ENCODE assay signal across 8 cellular contexts in genomic region chr13:110455941-110456340, GRCh38.
DNase-seq lines count a peak whose midpoint lies in the region; ATAC-seq and TF ChIP-seq lines count a peak whose summit lies in the region.

No MANE protein-coding gene starts in this region.

- no peak overlapping the region for H3K27ac ChIP-seq in CD8-positive, alpha-beta T cell (ENCODE audit: low read depth, low read length)
- H3K27ac ChIP-seq in lung (ENCODE audit: low read depth in 1 of 2, low read length in 1 of 2): no peak overlapping the region

- CTCF ChIA-PET in CD8-positive, alpha-beta T cell (lab: Charles Lee): interaction anchor here (0.5 to 1.8 kb wide), 16 partner anchors 9 to 612 kb away, joined by 3 to 8 read pairs (median 3); no protein-coding TSS in a partner anchor

- peaks cover 27% of the 10 kb centered on the region for H3K27me3 Mint-ChIP-seq in CD8-positive, alpha-beta T cell (ENCODE audit: low read depth)
- peaks cover 22% of the 10 kb centered on the region for H3K27me3 Mint-ChIP-seq in activated CD4-positive, alpha-beta T cell treated with anti-CD3 and anti-CD28 coated beads, Interleukin-2, amount 10 ng/mL, durations not matched to agents 24 days and 14 days

- H3K4me3 ChIP-seq in CD8-positive, alpha-beta T cell (ENCODE audit: low read depth, low read length): no peak overlapping the region
- H3K4me3 ChIP-seq in lung: no peak overlapping the region

- peak; percentile 18 to 72 (median 50) for DNase-seq in CD8-positive, alpha-beta T cell
- DNase-seq in NCI-H460 (ENCODE audit: extremely low read depth, low read depth): peak; percentile 88
- DNase-seq in activated CD4-positive, alpha-beta T cell treated with anti-CD3 and anti-CD28 coated beads, Interleukin-2, amount 10 ng/mL, durations not matched to agents 24 days and 14 days: peak; percentile 89
- DNase-seq in dermis blood vessel endothelial cell: peak; percentile 79
- peak; percentile 79 for DNase-seq in lung (ENCODE audit: low spot score)
- peak; percentile 20 for DNase-seq in stimulated activated CD8-positive, alpha-beta memory T cell treated with anti-CD3 and anti-CD28 coated beads, Interleukin-15, amount 100 ng/mL, for 1 hour (ENCODE audit: low read depth)

- intact Hi-C loops in CD8-positive, alpha-beta T cell (cut with DNase I, micrococcal nuclease): loop anchor here in 1 of 2 experiments (2.0 kb wide), 1 partner anchor 363 kb away; no protein-coding TSS in a partner anchor
- intact Hi-C loops in activated CD4-positive, alpha-beta T cell treated with anti-CD3 and anti-CD28 coated beads, Interleukin-2, amount 10 ng/mL, durations not matched to agents 24 days and 14 days (cut with micrococcal nuclease): loop anchor here (1.0 to 5.0 kb wide), 4 partner anchors 106 to 363 kb away; partner anchors contain the start of genes NAXD and RAB20

- WGBS in lung, 2 donors: 6 to 19% methylated on average over 10 of the region's 10 CpGs

- no peak overlapping the region for H3K27ac Mint-ChIP-seq in CD8-positive, alpha-beta T cell
- H3K27ac Mint-ChIP-seq in activated CD4-positive, alpha-beta T cell treated with anti-CD3 and anti-CD28 coated beads, Interleukin-2, amount 10 ng/mL, durations not matched to agents 24 days and 14 days: peak overlapping the region; percentile 2

- POLR2A ChIA-PET in CD8-positive, alpha-beta T cell (lab: Charles Lee): interaction anchor here (0.5 kb wide), 1 partner anchor 1594 kb away, joined by 4 read pairs; no protein-coding TSS in a partner anchor

- ATAC-seq in CD8-positive, alpha-beta T cell: peak; percentile 70
- ATAC-seq in GM19395 (IDR thresholded peaks at IDR 0.05; ENCODE audit: unreplicated experiment): peak; percentile 100
- peak; percentile 93 for ATAC-seq in HG03439 (IDR thresholded peaks at IDR 0.05; ENCODE audit: unreplicated experiment)
- peak; percentile 90 for ATAC-seq in lung (ENCODE audit: insufficient read depth, low FRiP score)

- H3K9me3 Mint-ChIP-seq in CD8-positive, alpha-beta T cell: no peaks in the 10 kb centered on the region
- no peaks in the 10 kb centered on the region for H3K9me3 Mint-ChIP-seq in activated CD4-positive, alpha-beta T cell treated with anti-CD3 and anti-CD28 coated beads, Interleukin-2, amount 10 ng/mL, durations not matched to agents 24 days and 14 days

- no peaks in the 10 kb centered on the region for H3K9me3 ChIP-seq in CD8-positive, alpha-beta T cell (ENCODE audit: low read length)
- H3K9me3 ChIP-seq in lung (ENCODE audit: control insufficient read depth in 2 of 2, insufficient read depth in 1 of 2, low read length in 1 of 2): no peaks in the 10 kb centered on the region

- no peaks in the 10 kb centered on the region for H3K36me3 Mint-ChIP-seq in CD8-positive, alpha-beta T cell
- H3K36me3 Mint-ChIP-seq in activated CD4-positive, alpha-beta T cell treated with anti-CD3 and anti-CD28 coated beads, Interleukin-2, amount 10 ng/mL, durations not matched to agents 24 days and 14 days (ENCODE audit: low read depth): no peaks in the 10 kb centered on the region

- H3K4me3 Mint-ChIP-seq in CD8-positive, alpha-beta T cell: peak overlapping the region; percentile 51
- H3K4me3 Mint-ChIP-seq in activated CD4-positive, alpha-beta T cell treated with anti-CD3 and anti-CD28 coated beads, Interleukin-2, amount 10 ng/mL, durations not matched to agents 24 days and 14 days: peak overlapping the region; percentile 64

- no peaks in the 10 kb centered on the region for H3K27me3 ChIP-seq in CD8-positive, alpha-beta T cell (ENCODE audit: insufficient read depth, low read length)
- no peaks in the 10 kb centered on the region for H3K27me3 ChIP-seq in lung (ENCODE audit: control insufficient read depth, insufficient read depth)

- H3K4me1 Mint-ChIP-seq in CD8-positive, alpha-beta T cell (ENCODE audit: low read depth): peaks cover 6% of the 10 kb centered on the region
- peaks cover 4% of the 10 kb centered on the region for H3K4me1 Mint-ChIP-seq in activated CD4-positive, alpha-beta T cell treated with anti-CD3 and anti-CD28 coated beads, Interleukin-2, amount 10 ng/mL, durations not matched to agents 24 days and 14 days

- peak; percentile 54 for TF ChIP-seq CTCF in CD8-positive, alpha-beta T cell (IDR thresholded peaks at IDR 0.05)
- peak; percentile 56 for TF ChIP-seq CTCF in lung (IDR thresholded peaks at IDR 0.05; ENCODE audit: control extremely low read depth, extremely low read depth)

- H3K36me3 ChIP-seq in CD8-positive, alpha-beta T cell (ENCODE audit: insufficient read depth, low read length): no peaks in the 10 kb centered on the region
- peaks cover 0 to 25% of the 10 kb centered on the region in 2 donors for H3K36me3 ChIP-seq in lung (ENCODE audit: control insufficient read depth in 2 of 2, insufficient read depth in 2 of 2, low read length in 2 of 2)

- H3K4me1 ChIP-seq in CD8-positive, alpha-beta T cell (ENCODE audit: insufficient read depth, low read length): peaks cover 3% of the 10 kb centered on the region
- no peaks in the 10 kb centered on the region for H3K4me1 ChIP-seq in lung (ENCODE audit: control insufficient read depth in 2 of 2, insufficient read depth in 2 of 2, low read length in 2 of 2)

Comparison
In these comparisons a context has a peak if more than half of its experiments do, and no peak if none do; other contexts are left out.
1. DNase-seq: peak in every context shown above with its lines; median percentile 89 in activated CD4-positive, alpha-beta T cell treated with anti-CD3 and anti-CD28 coated beads, Interleukin-2, amount 10 ng/mL, durations not matched to agents 24 days and 14 days; 88 in NCI-H460; 79 in dermis blood vessel endothelial cell; 79 in lung; 50 in CD8-positive, alpha-beta T cell; 20 in stimulated activated CD8-positive, alpha-beta memory T cell treated with anti-CD3 and anti-CD28 coated beads, Interleukin-15, amount 100 ng/mL, for 1 hour.